Comparison of ENCODE assay signal across 32 cellular contexts in genomic region chr10:34681933-34682332, GRCh38.
"Had no signal": no experiment of that assay in that cellular context is flagged by ENCODE, and none has a peak within 500 bp of the region (broad histone marks: within the 10 kb centered on the region; RNA-seq: fewer than 3 reads in every experiment).

No MANE protein-coding gene starts in this region.

- H3K4me1 Mint-ChIP-seq: activated naive CD4-positive, alpha-beta T cell treated with anti-CD3 and anti-CD28 coated beads, Interleukin-2, amount 10 ng/mL, durations not matched to agents 7 days and 5 days; immature natural killer cell; naive thymus-derived CD8-positive, alpha-beta T cell; stimulated activated memory B cell treated with anti-CD40 and anti-IgM and Interleukin-4, amounts not matched to agents 10 μg/mL and 1 μg/mL and 100 μg/mL, for 72 hours; stimulated activated naive CD8-positive, alpha-beta T cell treated with anti-CD3 and anti-CD28 coated beads, Interleukin-15, amount 100 ng/mL, for 72 hours had no signal

- H3K9me3 Mint-ChIP-seq: activated naive CD4-positive, alpha-beta T cell treated with anti-CD3 and anti-CD28 coated beads, Interleukin-2, amount 10 ng/mL, durations not matched to agents 7 days and 5 days; effector memory CD8-positive, alpha-beta T cell; naive thymus-derived CD8-positive, alpha-beta T cell; neural progenitor cell; stimulated activated memory B cell treated with anti-CD40 and anti-IgM and Interleukin-4, amounts not matched to agents 10 μg/mL and 1 μg/mL and 100 μg/mL, for 72 hours; stimulated activated naive CD8-positive, alpha-beta T cell treated with anti-CD3 and anti-CD28 coated beads, Interleukin-15, amount 100 ng/mL, for 72 hours had no signal

- H3K4me2 ChIP-seq: neural progenitor cell, smooth muscle cell had no signal

- H3K27me3 ChIP-seq: gastroesophageal sphincter, heart left ventricle, neural progenitor cell, sigmoid colon, upper lobe of left lung, vagina had no signal

- H3K27ac Mint-ChIP-seq: activated naive CD4-positive, alpha-beta T cell treated with anti-CD3 and anti-CD28 coated beads, Interleukin-2, amount 10 ng/mL, durations not matched to agents 7 days and 5 days; effector memory CD8-positive, alpha-beta T cell; immature natural killer cell; naive thymus-derived CD8-positive, alpha-beta T cell; neural progenitor cell; stimulated activated memory B cell treated with anti-CD40 and anti-IgM and Interleukin-4, amounts not matched to agents 10 μg/mL and 1 μg/mL and 100 μg/mL, for 72 hours; stimulated activated naive CD8-positive, alpha-beta T cell treated with anti-CD3 and anti-CD28 coated beads, Interleukin-15, amount 100 ng/mL, for 72 hours had no signal

- H3K27ac ChIP-seq: gastroesophageal sphincter, heart left ventricle, neural progenitor cell, parathyroid adenoma, psoas muscle, sigmoid colon, upper lobe of left lung, vagina had no signal

- H3K36me3 Mint-ChIP-seq: activated naive CD4-positive, alpha-beta T cell treated with anti-CD3 and anti-CD28 coated beads, Interleukin-2, amount 10 ng/mL, durations not matched to agents 7 days and 5 days; immature natural killer cell; naive thymus-derived CD8-positive, alpha-beta T cell; neural progenitor cell; stimulated activated memory B cell treated with anti-CD40 and anti-IgM and Interleukin-4, amounts not matched to agents 10 μg/mL and 1 μg/mL and 100 μg/mL, for 72 hours had no signal

- ATAC-seq: effector memory CD8-positive, alpha-beta T cell; gastroesophageal sphincter; heart left ventricle; left colon; naive thymus-derived CD8-positive, alpha-beta T cell; psoas muscle; stimulated activated memory B cell treated with anti-CD40 and anti-IgM and Interleukin-4, amounts not matched to agents 10 μg/mL and 1 μg/mL and 100 μg/mL, for 72 hours; stimulated activated naive CD8-positive, alpha-beta T cell treated with anti-CD3 and anti-CD28 coated beads, Interleukin-15, amount 100 ng/mL, for 72 hours had no signal

- H3K4me3 Mint-ChIP-seq: activated naive CD4-positive, alpha-beta T cell treated with anti-CD3 and anti-CD28 coated beads, Interleukin-2, amount 10 ng/mL, durations not matched to agents 7 days and 5 days; effector memory CD8-positive, alpha-beta T cell; immature natural killer cell; naive thymus-derived CD8-positive, alpha-beta T cell; neural progenitor cell; stimulated activated memory B cell treated with anti-CD40 and anti-IgM and Interleukin-4, amounts not matched to agents 10 μg/mL and 1 μg/mL and 100 μg/mL, for 72 hours; stimulated activated naive CD8-positive, alpha-beta T cell treated with anti-CD3 and anti-CD28 coated beads, Interleukin-15, amount 100 ng/mL, for 72 hours had no signal

- DNase-seq: activated CD4-positive, alpha-beta T cell treated with anti-CD3 and anti-CD28 coated beads for 4 hours; activated CD4-positive, alpha-beta T cell treated with anti-CD3 and anti-CD28 coated beads, Interleukin-2, amount 50 U/mL, for 48 hours; activated CD8-positive, alpha-beta memory T cell treated with anti-CD3 and anti-CD28 coated beads for 24 hours; activated gamma-delta T cell; activated naive CD4-positive, alpha-beta T cell treated with anti-CD3 and anti-CD28 coated beads, Interleukin-2, amount 10 ng/mL, durations not matched to agents 7 days and 5 days; amygdala; caudate nucleus; cortex of kidney; effector memory CD8-positive, alpha-beta T cell; heart left ventricle; hypothalamus; immature natural killer cell; kidney; left colon; midbrain; naive thymus-derived CD8-positive, alpha-beta T cell; occipital lobe; psoas muscle; sigmoid colon; stimulated activated CD4-positive, alpha-beta T cell treated with anti-CD3 and anti-CD28 coated beads, Interleukin-1b, Interleukin-23, amount 100 ng/mL, for 48 hours; stimulated activated CD4-positive, alpha-beta T cell treated with anti-CD3 and anti-CD28 coated beads, Interleukin-4, amount 100 ng/mL, for 4 hours; stimulated activated CD8-positive, alpha-beta memory T cell treated with anti-CD3 and anti-CD28 coated beads, Interleukin-4, amount 100 ng/mL, for 48 hours; stimulated activated naive CD8-positive, alpha-beta T cell treated with anti-CD3 and anti-CD28 coated beads, Interleukin-15, amount 100 ng/mL, for 72 hours; substantia nigra; T-helper 2 cell; upper lobe of left lung had no signal

- H2AFZ ChIP-seq: neural progenitor cell, parathyroid adenoma had no signal

- H3K4me1 ChIP-seq: parathyroid adenoma, psoas muscle had no signal

- H3K27me3 Mint-ChIP-seq: stimulated activated naive CD8-positive, alpha-beta T cell treated with anti-CD3 and anti-CD28 coated beads, Interleukin-15, amount 100 ng/mL, for 72 hours had no signal

- H3K36me3 ChIP-seq: gastroesophageal sphincter, heart left ventricle, neural progenitor cell, sigmoid colon, upper lobe of left lung, vagina had no signal

- H3K4me3 ChIP-seq: gastroesophageal sphincter, heart left ventricle, neural progenitor cell, psoas muscle, sigmoid colon, smooth muscle cell, upper lobe of left lung, vagina had no signal

- H3K9me3 ChIP-seq: gastroesophageal sphincter, heart left ventricle, psoas muscle, sigmoid colon, upper lobe of left lung, vagina had no signal

- H3K9ac ChIP-seq: neural progenitor cell, parathyroid adenoma had no signal
